In the genomic region with DNA sequence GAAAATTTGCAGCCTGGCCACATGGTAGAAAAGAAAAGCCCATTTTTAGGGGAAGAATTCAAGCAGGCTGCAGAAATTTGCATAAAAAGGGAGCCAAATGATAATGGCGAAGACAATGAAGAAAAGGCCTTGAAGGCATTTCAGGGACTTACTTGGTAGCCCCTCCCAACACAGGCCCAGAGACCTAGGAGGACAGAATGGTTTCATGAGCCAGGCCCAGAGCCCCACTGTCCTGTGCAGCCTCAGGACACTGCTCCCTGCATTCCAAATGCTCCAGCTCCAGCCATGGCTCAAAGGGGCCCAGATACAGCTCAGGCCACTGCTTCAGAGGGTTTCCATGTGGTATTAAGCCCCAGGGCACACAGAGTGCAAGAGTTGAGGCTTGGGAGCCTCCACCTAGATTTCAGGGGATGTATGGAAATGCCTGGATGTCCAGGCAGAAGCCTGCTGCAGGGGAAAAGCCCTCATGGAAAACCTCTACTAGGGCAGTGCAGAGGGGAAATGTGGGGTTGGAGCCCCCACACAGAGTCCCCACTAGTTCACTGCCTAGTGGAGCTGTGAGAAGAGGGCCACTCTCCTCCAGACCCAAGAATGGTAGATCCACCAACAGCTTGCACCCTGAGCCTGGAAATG, we compare ENCODE assay signal across 25 cellular contexts.
"Had no signal": no experiment of that assay in that cellular context is flagged by ENCODE, and none has a peak within 500 bp of the region (broad histone marks: within the 10 kb centered on the region; RNA-seq: fewer than 3 reads in every experiment).

No MANE protein-coding gene starts in this region.

- H3K27me3 ChIP-seq: dorsolateral prefrontal cortex, esophagus muscularis mucosa, gastroesophageal sphincter, heart left ventricle, hepatocyte, left lung had no signal

- DNase-seq: dermis blood vessel endothelial cell; dorsolateral prefrontal cortex; effector CD4-positive, alpha-beta T cell; effector memory CD4-positive, alpha-beta T cell; foreskin keratinocyte; heart left ventricle; hypothalamus; immature natural killer cell; islet precursor cell; kidney; kidney glomerular epithelial cell; left colon; left lung; left ventricle myocardium superior; lower lobe of right lung; mucosa of descending colon; naive B cell had no signal

- ATAC-seq: foreskin keratinocyte, gastroesophageal sphincter, heart left ventricle, left colon, left lung, left ventricle myocardium superior, lower lobe of right lung, mucosa of descending colon had no signal

- H3K79me2 ChIP-seq: hepatocyte had no signal

- H3K27ac ChIP-seq: coronary artery, dorsolateral prefrontal cortex, esophagus muscularis mucosa, foreskin keratinocyte, gastroesophageal sphincter, heart left ventricle, hepatocyte, left lung, lower lobe of right lung had no signal

- H3K4me3 ChIP-seq: coronary artery, dorsolateral prefrontal cortex, esophagus muscularis mucosa, gastroesophageal sphincter, heart left ventricle, hepatocyte, left lung, lower lobe of right lung, mucosa of descending colon had no signal

- H2AFZ ChIP-seq: hepatocyte had no signal

- H3K4me1 Mint-ChIP-seq: immature natural killer cell, naive B cell had no signal

- H3K4me2 ChIP-seq: hepatocyte had no signal

- H3K4me1 ChIP-seq: foreskin keratinocyte had no signal

- H3K36me3 ChIP-seq: esophagus muscularis mucosa, gastroesophageal sphincter, heart left ventricle, left lung, lower lobe of right lung had no signal

- FAIRE-seq: colon, endothelial cell of umbilical vein, frontal cortex, kidney had no signal

- H3K4me3 Mint-ChIP-seq: immature natural killer cell, mesothelial cell of epicardium, naive B cell had no signal

- H3K27ac Mint-ChIP-seq: immature natural killer cell, mesothelial cell of epicardium, naive B cell had no signal
